8 cellular contexts compared by ENCODE assay signal in the genomic region with DNA sequence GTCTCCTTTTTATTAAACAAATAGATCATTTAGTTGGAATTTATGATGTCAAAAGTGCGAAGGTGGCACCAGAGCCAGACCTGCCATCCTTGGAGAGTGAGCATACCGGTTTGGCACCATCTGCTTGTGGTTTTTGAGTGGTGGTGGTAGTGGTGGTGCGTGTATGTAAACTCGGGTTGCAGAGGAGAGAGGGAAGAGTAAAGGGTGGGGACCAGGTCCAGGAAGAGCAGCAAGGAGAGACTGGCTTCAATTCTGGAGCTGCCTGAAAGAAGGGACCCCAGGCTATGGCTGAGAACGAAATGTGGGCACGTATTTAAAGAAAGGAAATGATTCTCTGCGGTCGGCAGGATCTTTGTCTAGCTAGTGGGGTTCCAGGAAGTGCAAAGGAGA. TPM values are rescaled to one million over a fixed set of nuclear protein-coding genes. Genes with fewer than 3 reads are reported as not detected.
DNase-seq lines count a peak whose midpoint lies in the region; ATAC-seq, FAIRE-seq and TF ChIP-seq lines count a peak whose summit lies in the region.

No MANE protein-coding gene starts in this region.

- H3K27me3 ChIP-seq in bronchial epithelial cell (ENCODE audit: control insufficient read depth, insufficient read depth, low read length) (peaks cover 5% of the 10 kb centered on the region), parathyroid adenoma (ENCODE audit: control insufficient read depth, insufficient read depth, low read length) (no peaks in the 10 kb centered on the region)

- TF ChIP-seq CTCF in bronchial epithelial cell (IDR thresholded peaks at IDR 0.05; ENCODE audit: insufficient read depth, low read length, severe bottlenecking) (no peak), parathyroid adenoma (IDR thresholded peaks at IDR 0.05) (no peak)

- peaks cover 6% of the 10 kb centered on the region for H3K4me1 ChIP-seq in parathyroid adenoma

- H3K4me2 ChIP-seq in parathyroid adenoma (ENCODE audit: low read length) = peak overlapping the region; percentile 62

- no peaks in the 10 kb centered on the region for H3K9me3 ChIP-seq in parathyroid adenoma (ENCODE audit: control insufficient read depth, low read length)

- peak overlapping the region; percentile 34 for H3K9ac ChIP-seq in parathyroid adenoma

- no peaks in the 10 kb centered on the region for H3K79me2 ChIP-seq in parathyroid adenoma

- H3K36me3 ChIP-seq in bronchial epithelial cell (ENCODE audit: control insufficient read depth, insufficient read depth, low read length) (no peaks in the 10 kb centered on the region), parathyroid adenoma (ENCODE audit: control insufficient read depth, insufficient read depth, low read length) (no peaks in the 10 kb centered on the region)

- H2AFZ ChIP-seq in parathyroid adenoma = peak overlapping the region; percentile 95

- peak; percentile 52 for FAIRE-seq in bronchial epithelial cell (lab: Jason Lieb, UNC)

- peak overlapping the region; percentile 32 for H3K27ac ChIP-seq in parathyroid adenoma

- peak; percentile 10 for ATAC-seq in GM18867 (IDR thresholded peaks at IDR 0.05; ENCODE audit: unreplicated experiment)
- ATAC-seq in HG03442 (IDR thresholded peaks at IDR 0.05; ENCODE audit: unreplicated experiment) = no peak

- DNase-seq in NCI-H2196 (lab: John Stamatoyannopoulos, UW; ENCODE audit: unreplicated experiment) (peak; percentile 91), bronchial epithelial cell (ENCODE audit: low read depth) (peak; percentile 71), occipital lobe (lab: John Stamatoyannopoulos, UW) (no peak), HUDEP-2 (lab: John Stamatoyannopoulos, UW; ENCODE audit: unreplicated experiment in 76 of 76) (no peak)
- no peak for DNase-seq in activated CD4-positive, alpha-beta T cell treated with anti-CD3 and anti-CD28 coated beads for 48 hours

- H3K4me3 ChIP-seq in bronchial epithelial cell (ENCODE audit: low read depth, low read length) (peak overlapping the region; percentile 37), parathyroid adenoma (ENCODE audit: low read depth, low read length) (peak overlapping the region; percentile 39)

RNA-seq across cellular contexts. Expression of a gene that starts 0.5 kb away (rescaled TPM):
- total RNA-seq in bronchial epithelial cell (under 0.01 and 0.26 TPM in 2 replicates), occipital lobe (11.9 TPM)

Comparison
In these comparisons a context has a peak if more than half of its experiments do, and no peak if none do; other contexts are left out.
1. DNase-seq: peak in NCI-H2196 (single experiment) and bronchial epithelial cell (single experiment); none in occipital lobe (single experiment), activated CD4-positive, alpha-beta T cell treated with anti-CD3 and anti-CD28 coated beads for 48 hours (single experiment) and HUDEP-2 (0 of 76).
2. RNA of a gene that starts 0.5 kb away (total RNA-seq): 11.9 TPM in occipital lobe (single experiment); under 0.01 to 0.26 TPM in bronchial epithelial cell; every median in the first group is over 10 times any median in the second.